ENCODE assay signal across 7 cellular contexts in the genomic region with DNA sequence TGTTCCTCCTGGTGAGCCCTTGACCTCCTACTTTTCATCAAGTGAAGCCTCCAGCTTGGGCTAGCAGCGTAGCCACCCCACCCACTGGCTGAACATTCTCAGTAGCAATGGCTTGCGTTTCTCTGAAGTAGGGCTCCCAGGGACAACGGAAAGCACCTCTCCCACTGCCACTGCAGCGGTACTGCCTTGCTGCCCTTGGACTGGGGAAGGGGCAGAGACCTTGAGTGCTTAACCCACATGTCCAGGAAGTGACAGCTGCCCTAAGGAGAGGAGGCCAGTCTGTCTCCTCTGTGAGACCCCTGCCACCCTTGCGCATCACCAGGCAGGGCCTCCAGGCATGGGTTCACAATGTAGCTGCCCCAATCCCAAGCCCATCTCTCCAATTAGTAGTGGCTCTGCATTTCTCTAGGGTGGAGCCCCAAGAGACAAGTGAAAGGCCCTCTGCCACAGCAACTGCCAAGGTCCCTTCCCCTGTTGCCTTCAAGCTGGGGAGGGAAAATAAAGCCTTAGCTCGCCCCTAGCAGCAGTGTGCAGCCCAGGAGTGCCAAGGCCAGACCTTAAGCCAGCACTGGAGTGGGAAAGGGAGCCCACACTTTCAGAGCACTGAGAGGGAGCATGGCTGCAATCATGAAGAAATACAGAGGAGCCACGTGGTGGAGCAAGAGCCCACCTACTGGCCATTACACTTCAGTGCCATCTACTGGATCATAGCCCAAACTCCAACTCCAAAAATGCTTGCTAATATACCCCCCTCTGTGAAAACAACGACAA.
DNase-seq lines count a peak whose midpoint lies in the region; ATAC-seq lines count a peak whose summit lies in the region.

No MANE protein-coding gene starts in this region.

- H3K27me3 ChIP-seq in iPS DF 6.9 (ENCODE audit: control insufficient read depth, insufficient read depth, low read length) = no peaks in the 10 kb centered on the region

- no peak overlapping the region for H3K27ac ChIP-seq in iPS DF 6.9 (ENCODE audit: low read length)

- no peak overlapping the region for H3K27ac Mint-ChIP-seq in activated T-cell treated with anti-CD3 and anti-CD28 coated beads, Interleukin-2, amount 50 U/mL, for 24 hours

- H3K9me3 Mint-ChIP-seq in activated T-cell treated with anti-CD3 and anti-CD28 coated beads, Interleukin-2, amount 50 U/mL, for 24 hours = peaks cover 14% of the 10 kb centered on the region

- no peaks in the 10 kb centered on the region for H3K4me1 Mint-ChIP-seq in activated T-cell treated with anti-CD3 and anti-CD28 coated beads, Interleukin-2, amount 50 U/mL, for 24 hours (ENCODE audit: low read depth)

- no peak overlapping the region for H3K4me3 ChIP-seq in iPS DF 6.9 (ENCODE audit: low read length)

- no peaks in the 10 kb centered on the region for H3K9me3 ChIP-seq in iPS DF 6.9 (ENCODE audit: control insufficient read depth, insufficient read depth, low read length)

- H3K36me3 ChIP-seq in iPS DF 6.9 (ENCODE audit: control insufficient read depth, insufficient read depth, low read length) = no peaks in the 10 kb centered on the region

- DNase-seq in RPMI7951 (ENCODE audit: low read depth) (peak; percentile 51), iPS DF 6.9 (ENCODE audit: low read depth, low spot score) (peak; percentile 25), NCI-H345 treated with DMSO at 0.1 percent for 48 hours (lab: John Stamatoyannopoulos, UW; ENCODE audit: unreplicated experiment) (no peak)
- no peak for DNase-seq in activated T-cell treated with anti-CD3 and anti-CD28 coated beads, Interleukin-2, amount 50 U/mL, for 24 hours
- DNase-seq in stimulated activated naive CD4-positive, alpha-beta T cell treated with Interleukin-2 at 50 U/mL for 16 hours (lab: John Stamatoyannopoulos, UW) = no peak

- peaks cover 2% of the 10 kb centered on the region; the same call in 1 of the 2 replicates for H3K4me1 ChIP-seq in iPS DF 6.9 (ENCODE audit: control insufficient read depth, insufficient read depth, low read length)

- ATAC-seq in GM18868 (IDR thresholded peaks at IDR 0.05; ENCODE audit: unreplicated experiment) (peak; percentile 96), HG03378 (IDR thresholded peaks at IDR 0.05; ENCODE audit: unreplicated experiment) (peak; percentile 55)

- no peak overlapping the region for H3K4me3 Mint-ChIP-seq in activated T-cell treated with anti-CD3 and anti-CD28 coated beads, Interleukin-2, amount 50 U/mL, for 24 hours

- WGBS in iPS DF 6.9 (ENCODE audit: insufficient coverage, insufficient read length) = no CpG with 5 or more reads among the region's 8 CpGs

- H3K36me3 Mint-ChIP-seq in activated T-cell treated with anti-CD3 and anti-CD28 coated beads, Interleukin-2, amount 50 U/mL, for 24 hours (ENCODE audit: low read depth) = no peaks in the 10 kb centered on the region

- H3K27me3 Mint-ChIP-seq in activated T-cell treated with anti-CD3 and anti-CD28 coated beads, Interleukin-2, amount 50 U/mL, for 24 hours = no peaks in the 10 kb centered on the region

Comparison
In these comparisons a context has a peak if more than half of its experiments do, and no peak if none do; other contexts are left out.
1. DNase-seq: peak in RPMI7951 (single experiment) and iPS DF 6.9 (single experiment); none in NCI-H345 treated with DMSO at 0.1 percent for 48 hours (single experiment), activated T-cell treated with anti-CD3 and anti-CD28 coated beads, Interleukin-2, amount 50 U/mL, for 24 hours (single experiment) and stimulated activated naive CD4-positive, alpha-beta T cell treated with Interleukin-2 at 50 U/mL for 16 hours (single experiment).